Comparison of ENCODE assay signal across 28 cellular contexts in the genomic region with DNA sequence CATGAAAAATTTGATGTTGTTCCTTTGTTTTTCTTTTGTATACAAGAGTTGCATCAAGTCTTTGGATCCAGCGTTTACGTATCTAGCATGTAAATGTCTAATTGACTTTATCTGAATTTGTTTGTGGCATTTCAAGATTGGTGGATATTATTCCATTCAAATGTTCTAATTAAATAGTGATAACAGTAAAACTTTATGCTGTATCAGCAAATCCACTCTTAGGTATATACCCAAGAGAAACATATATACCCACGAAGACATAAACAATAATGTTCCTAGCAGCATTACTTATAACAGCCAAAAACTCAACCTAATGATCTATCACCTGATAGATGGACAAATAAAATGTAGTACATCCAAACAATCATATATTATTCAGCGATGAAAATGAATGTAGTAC.
"Had no signal": no experiment of that assay in that cellular context is flagged by ENCODE, and none has a peak within 500 bp of the region (broad histone marks: within the 10 kb centered on the region; RNA-seq: fewer than 3 reads in every experiment).

No MANE protein-coding gene starts in this region.

- H3K4me1 ChIP-seq: colonic mucosa, esophagus squamous epithelium, gastrocnemius medialis, heart right ventricle, left lung, lower lobe of right lung had no signal

- H3K9me3 ChIP-seq: colonic mucosa, esophagus squamous epithelium, gastrocnemius medialis, left lung, lower lobe of right lung, mucosa of descending colon had no signal

- H3K4me1 Mint-ChIP-seq: mesothelial cell of epicardium, naive B cell had no signal

- FAIRE-seq: endometrium, islet of Langerhans, keratinocyte had no signal

- H3K36me3 Mint-ChIP-seq: mesothelial cell of epicardium, naive B cell had no signal

- H3K27me3 ChIP-seq: colonic mucosa, esophagus squamous epithelium, gastrocnemius medialis, heart right ventricle, left lung had no signal

- H3K4me3 Mint-ChIP-seq: dendritic cell treated with granulocyte-macrophage colony-stimulating factor and Interleukin-4, amounts not matched to agents 40 ng/mL and 50 ng/mL, for 4 days; effector memory CD8-positive, alpha-beta T cell; endodermal cell; mesothelial cell of epicardium; naive B cell had no signal

- H3K36me3 ChIP-seq: colonic mucosa, esophagus squamous epithelium, gastrocnemius medialis, heart right ventricle, left lung, lower lobe of right lung had no signal

- H3K27me3 Mint-ChIP-seq: dendritic cell treated with granulocyte-macrophage colony-stimulating factor and Interleukin-4, amounts not matched to agents 40 ng/mL and 50 ng/mL, for 4 days; effector memory CD8-positive, alpha-beta T cell; naive B cell had no signal

- H3K4me3 ChIP-seq: colonic mucosa, esophagus squamous epithelium, gastrocnemius medialis, heart right ventricle, left lung, lower lobe of right lung, mucosa of descending colon had no signal

- H3K27ac Mint-ChIP-seq: dendritic cell treated with granulocyte-macrophage colony-stimulating factor and Interleukin-4, amounts not matched to agents 40 ng/mL and 50 ng/mL, for 4 days; effector memory CD8-positive, alpha-beta T cell; endodermal cell; mesothelial cell of epicardium; naive B cell had no signal

- DNase-seq: colonic mucosa; cortex of kidney; effector CD8-positive, alpha-beta T cell; effector memory CD8-positive, alpha-beta T cell; endodermal cell; erythroblast; esophagus squamous epithelium; foreskin fibroblast; foreskin melanocyte; gastrocnemius medialis; glutamatergic neuron; head of caudate nucleus; heart right ventricle; hippocampal formation; left cardiac atrium; left lung; left ventricle myocardium superior; lower lobe of right lung; mesenchymal stem cell; mucosa of descending colon; naive B cell had no signal

- ATAC-seq: effector memory CD8-positive, alpha-beta T cell; esophagus mucosa; gastrocnemius medialis; heart right ventricle; left cardiac atrium; left lung; left ventricle myocardium superior; lower lobe of right lung; mucosa of descending colon had no signal

- H3K9me3 Mint-ChIP-seq: endodermal cell had no signal

- H3K27ac ChIP-seq: colonic mucosa, epithelial cell of prostate, esophagus squamous epithelium, gastrocnemius medialis, heart right ventricle, left lung, lower lobe of right lung had no signal
